Comparison of ENCODE assay signal across 25 cellular contexts in genomic region chr3:57783186-57784088, GRCh38. TPM values are rescaled to one million over a fixed set of nuclear protein-coding genes. Genes with fewer than 3 reads are reported as not detected.
DNase-seq lines count a peak whose midpoint lies in the region; ATAC-seq, FAIRE-seq and TF ChIP-seq lines count a peak whose summit lies in the region.
"Had no signal": no experiment of that assay in that cellular context is flagged by ENCODE, and none has a peak within 500 bp of the region (broad histone marks: within the 10 kb centered on the region; RNA-seq: fewer than 3 reads in every experiment).

No MANE protein-coding gene starts in this region.

- no peaks in the 10 kb centered on the region for H3K36me3 ChIP-seq in adipocyte (ENCODE audit: control insufficient read depth, insufficient read depth, low read length, severe bottlenecking)
- no peaks in the 10 kb centered on the region for H3K36me3 ChIP-seq in right lobe of liver
- no peaks in the 10 kb centered on the region for H3K36me3 ChIP-seq in osteoblast (ENCODE audit: insufficient read depth, low read length)
- H3K36me3 ChIP-seq: esophagus muscularis mucosa, stomach had no signal

- no peak overlapping the region for H2AFZ ChIP-seq in osteoblast (ENCODE audit: low read length)

- no peak for TF ChIP-seq POLR2A in right lobe of liver (IDR thresholded peaks at IDR 0.05)
- TF ChIP-seq POLR2A in GM12892 (IDR thresholded peaks at IDR 0.05; ENCODE audit: low read depth, low read length): no peak

- H3K27ac ChIP-seq in 22Rv1 (peak overlapping the region; percentile 17; the same call in 1 of the 2 replicates), right lobe of liver (no peak overlapping the region), osteoblast (ENCODE audit: low read depth, low read length) (no peak overlapping the region), caudate nucleus (ENCODE audit: low read depth, low read length) (no peak overlapping the region)
- H3K27ac ChIP-seq: BLaER1, esophagus muscularis mucosa, HL-60, VCaP had no signal

- DNase-seq in adipocyte (ENCODE audit: low read depth) (peak; percentile 27), fibroblast of peridontal ligament (ENCODE audit: extremely low read depth) (peak; percentile 35), right lobe of liver (peak in 2 of 3 donors; percentile 62 to 68), osteoblast (ENCODE audit: insufficient read length, low spot score, missing footprints) (no peak), caudate nucleus (lab: John Stamatoyannopoulos, UW) (no peak), GM12892 (ENCODE audit: insufficient read length) (no peak), DMS 273 (lab: John Stamatoyannopoulos, UW; ENCODE audit: unreplicated experiment) (no peak)
- DNase-seq: ACHN; activated CD4-positive, alpha-beta T cell treated with anti-CD3 and anti-CD28 coated beads, Interleukin-2, amount 10 ng/mL, durations not matched to agents 7 days and 5 days; Caco-2; DND-41; GOT3; head of caudate nucleus; NCI-H2081 treated with DMSO at 0.1 percent for 48 hours; NCI-H510A treated with DMSO at 0.1 percent for 48 hours; SK-N-SH; stomach had no signal

- H3K27me3 ChIP-seq in adipocyte (replicated peaks; ENCODE audit: control insufficient read depth, insufficient read depth, low read length): no peaks in the 10 kb centered on the region
- no peaks in the 10 kb centered on the region for H3K27me3 ChIP-seq in right lobe of liver
- H3K27me3 ChIP-seq in osteoblast (ENCODE audit: insufficient read depth, low read length): no peaks in the 10 kb centered on the region
- H3K27me3 ChIP-seq: BLaER1, esophagus muscularis mucosa, stomach had no signal

- H3K9ac ChIP-seq in adipocyte (ENCODE audit: low read length): no peak overlapping the region
- H3K9ac ChIP-seq: BLaER1, SK-N-SH had no signal

- peak overlapping the region; percentile 9 for H3K4me3 ChIP-seq in adipocyte (ENCODE audit: low read length)
- no peak overlapping the region for H3K4me3 ChIP-seq in right lobe of liver
- H3K4me3 ChIP-seq in osteoblast (ENCODE audit: insufficient read depth, low read length): no peak overlapping the region
- H3K4me3 ChIP-seq: BLaER1, esophagus muscularis mucosa, stomach had no signal

- H3K4me2 ChIP-seq in osteoblast (ENCODE audit: insufficient read depth, low read length): no peak overlapping the region
- H3K4me2 ChIP-seq: BLaER1, SK-N-SH had no signal

- H3K4me1 ChIP-seq in adipocyte (ENCODE audit: control insufficient read depth, insufficient read depth, low read length) (peaks cover 14% of the 10 kb centered on the region), right lobe of liver (peaks cover 0 to 19% (median 5%) of the 10 kb centered on the region in 4 donors), osteoblast (ENCODE audit: insufficient read depth, low read length) (no peaks in the 10 kb centered on the region)
- H3K4me1 ChIP-seq: BLaER1 had no signal

- no peaks in the 10 kb centered on the region for H3K9me3 ChIP-seq in adipocyte (ENCODE audit: control insufficient read depth, low read length)
- H3K9me3 ChIP-seq in right lobe of liver: no peaks in the 10 kb centered on the region
- H3K9me3 ChIP-seq in osteoblast (ENCODE audit: low read depth, low read length): no peaks in the 10 kb centered on the region
- H3K9me3 ChIP-seq: BLaER1, Caco-2, esophagus muscularis mucosa, SK-N-SH, stomach had no signal

- intact Hi-C loops in right lobe of liver (cut with DNase I): no loop called here

- TF ChIP-seq CTCF in 22Rv1 (IDR thresholded peaks at IDR 0.05): no peak
- TF ChIP-seq CTCF in right lobe of liver (IDR thresholded peaks at IDR 0.05): no peak
- no peak for TF ChIP-seq CTCF in osteoblast (IDR thresholded peaks at IDR 0.05; ENCODE audit: extremely low read depth, low read depth, low read length)

- WGBS in right lobe of liver (ENCODE audit: insufficient coverage, low coverage, low lambda C conversion rate, missing lambda C conversion rate): 68% methylated on average over 5 of the region's 6 CpGs

- peaks cover 76% of the 10 kb centered on the region for H3K79me2 ChIP-seq in osteoblast (ENCODE audit: insufficient read depth, low read length)

- peak; percentile 77 to 94 (median 80) for ATAC-seq in right lobe of liver
- ATAC-seq: activated naive CD4-positive, alpha-beta T cell treated with anti-CD3 and anti-CD28 coated beads, Interleukin-2, amount 50 U/mL, for 72 hours had no signal

- peaks cover 55% of the 10 kb centered on the region for H4K20me1 ChIP-seq in osteoblast (ENCODE audit: insufficient read depth, low read length)

- no peak for FAIRE-seq in GM12892 (lab: Jason Lieb, UNC)
- FAIRE-seq: astrocyte, GM12891 had no signal

RNA-seq across cellular contexts. Expression of gene SLMAP, which starts 27.3 kb away (rescaled TPM):
- 10 to 100 TPM; 21.1 to 34.9 (median 25.1) TPM for total RNA-seq in right lobe of liver
- total RNA-seq in osteoblast: 43.9 and 50.7 TPM in 2 replicates
- 22.1 TPM for polyA plus RNA-seq in GM12892 (2012; ENCODE audit: missing spikeins)

Comparison
In these comparisons a context has a peak if more than half of its experiments do, and no peak if none do; other contexts are left out.
1. DNase-seq: peak in adipocyte (single experiment), fibroblast of peridontal ligament (single experiment) and right lobe of liver (2 of 3); none in osteoblast (single experiment), caudate nucleus (0 of 61), GM12892 (single experiment) and DMS 273 (single experiment).